ENCODE assay signal across 18 cellular contexts in the genomic region with DNA sequence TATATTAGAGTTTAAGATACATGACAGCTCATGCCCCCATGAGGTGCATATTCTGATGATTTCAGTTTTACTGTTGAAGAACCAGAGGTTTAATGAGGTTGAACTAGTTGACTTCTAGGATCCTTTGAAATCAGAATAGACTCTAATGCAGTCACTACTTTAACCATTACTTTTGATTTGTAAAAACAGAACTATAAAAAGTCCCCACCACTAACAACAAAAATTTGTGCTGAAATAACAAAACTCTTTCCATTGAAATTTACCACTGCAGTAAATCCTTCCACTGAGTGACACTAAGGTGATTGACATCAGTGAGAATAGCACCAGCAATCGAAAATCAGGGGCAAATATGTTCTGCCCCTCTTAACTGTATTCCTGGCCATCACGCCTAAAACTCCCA.
DNase-seq lines count a peak whose midpoint lies in the region; ATAC-seq lines count a peak whose summit lies in the region.
"Had no signal": no experiment of that assay in that cellular context is flagged by ENCODE, and none has a peak within 500 bp of the region (broad histone marks: within the 10 kb centered on the region; RNA-seq: fewer than 3 reads in every experiment).

No MANE protein-coding gene starts in this region.

- H4K91ac ChIP-seq in mesenchymal stem cell (ENCODE audit: low read length): no peak overlapping the region

- no peak overlapping the region for H4K8ac ChIP-seq in mesenchymal stem cell (ENCODE audit: low read length)

- H3K4ac ChIP-seq in mesenchymal stem cell (ENCODE audit: low read depth in 1 of 2, low read length in 2 of 2): no peak overlapping the region

- H2BK12ac ChIP-seq in mesenchymal stem cell (ENCODE audit: low read length in 2 of 2): no peak overlapping the region

- H3K4me3 ChIP-seq in mesenchymal stem cell (ENCODE audit: insufficient read depth in 1 of 2, low read depth in 1 of 2, low read length in 2 of 2): no peak overlapping the region
- H3K4me3 ChIP-seq: ascending aorta; BLaER1 treated with 17β-estradiol and CSF1 and Interleukin-3, amounts not matched to agents 10 nM and 100 nM; lung had no signal

- no peak overlapping the region for H3K27ac ChIP-seq in mesenchymal stem cell (ENCODE audit: low read length, poor library complexity, severe bottlenecking)
- H3K27ac ChIP-seq: ascending aorta, epithelial cell of prostate, HL-60, WERI-Rb-1 had no signal

- H2BK120ac ChIP-seq in mesenchymal stem cell (ENCODE audit: low read depth, low read length): no peak overlapping the region

- no peak overlapping the region for H3K23ac ChIP-seq in mesenchymal stem cell (ENCODE audit: low read length in 2 of 2)

- peak overlapping the region; percentile 9 for H3K4me3 Mint-ChIP-seq in activated T-helper 17 cell treated with anti-CD3 and anti-CD28 coated beads, Interleukin-2, amount 50 U/mL, for 72 hours

- H3K9me3 ChIP-seq in mesenchymal stem cell (ENCODE audit: control insufficient read depth, low read length): peaks cover 6% of the 10 kb centered on the region
- H3K9me3 ChIP-seq: ascending aorta had no signal

- peaks cover 8% of the 10 kb centered on the region for H3K27me3 Mint-ChIP-seq in activated T-helper 17 cell treated with anti-CD3 and anti-CD28 coated beads, Interleukin-2, amount 50 U/mL, for 72 hours

- no peaks in the 10 kb centered on the region for H3K79me1 ChIP-seq in mesenchymal stem cell (replicated peaks; ENCODE audit: low read length, poor library complexity, severe bottlenecking)

- H3K9me3 Mint-ChIP-seq in activated T-helper 17 cell treated with anti-CD3 and anti-CD28 coated beads, Interleukin-2, amount 50 U/mL, for 72 hours: no peaks in the 10 kb centered on the region

- H3K14ac ChIP-seq in mesenchymal stem cell (ENCODE audit: low read length in 2 of 2): no peak overlapping the region

- H2AFZ ChIP-seq in mesenchymal stem cell (ENCODE audit: low read depth, low read length): no peak overlapping the region

- H3K18ac ChIP-seq in mesenchymal stem cell (ENCODE audit: low read depth in 1 of 2, low read length in 2 of 2): no peak overlapping the region

- peak overlapping the region; percentile 85 for H3K27ac Mint-ChIP-seq in activated T-helper 17 cell treated with anti-CD3 and anti-CD28 coated beads, Interleukin-2, amount 50 U/mL, for 72 hours

- peak; percentile 30 for ATAC-seq in GM18499 (IDR thresholded peaks at IDR 0.05; ENCODE audit: insufficient read depth, unreplicated experiment)
- ATAC-seq in GM18907 (IDR thresholded peaks at IDR 0.05; ENCODE audit: unreplicated experiment): peak; percentile 62
- ATAC-seq in HG02759 (IDR thresholded peaks at IDR 0.05; ENCODE audit: unreplicated experiment): peak; percentile 65
- peak; percentile 86 for ATAC-seq in activated T-helper 17 cell treated with anti-CD3 and anti-CD28 coated beads, Interleukin-2, amount 50 U/mL, for 72 hours (replicated peaks)

- H3K4me1 Mint-ChIP-seq in activated T-helper 17 cell treated with anti-CD3 and anti-CD28 coated beads, Interleukin-2, amount 50 U/mL, for 72 hours: peaks cover 15% of the 10 kb centered on the region

- WGBS in mesenchymal stem cell: 60% methylated on average over 1 of the region's 2 CpGs

- H2AK5ac ChIP-seq in mesenchymal stem cell (ENCODE audit: low read length, severe bottlenecking): no peak overlapping the region

- DNase-seq in DMS114 treated with DMSO at 0.1 percent for 48 hours (lab: John Stamatoyannopoulos, UW; ENCODE audit: unreplicated experiment) (no peak), NK-92 (lab: John Stamatoyannopoulos, UW; ENCODE audit: unreplicated experiment) (no peak), mesenchymal stem cell (no peak)
- DNase-seq: DMS79 treated with DMSO at 0.1 percent for 48 hours, KG1, NCI-H1436, NCI-H510A, retina, WERI-Rb-1 had no signal

- H2BK5ac ChIP-seq in mesenchymal stem cell (ENCODE audit: low read depth, low read length, poor library complexity, severe bottlenecking): no peak overlapping the region

- H3K9ac ChIP-seq in mesenchymal stem cell (ENCODE audit: low read length): no peak overlapping the region
- H3K9ac ChIP-seq: BLaER1 treated with 17β-estradiol and CSF1 and Interleukin-3, amounts not matched to agents 10 nM and 100 nM had no signal

- no peak overlapping the region for H3K4me2 ChIP-seq in mesenchymal stem cell (ENCODE audit: low read length, poor library complexity, severe bottlenecking)

- no peaks in the 10 kb centered on the region for H3K36me3 ChIP-seq in mesenchymal stem cell (ENCODE audit: control insufficient read depth in 1 of 2, insufficient read depth in 2 of 2, low read depth in 1 of 2, low read length in 2 of 2)
- H3K36me3 ChIP-seq: ascending aorta; BLaER1 treated with 17β-estradiol and CSF1 and Interleukin-3, amounts not matched to agents 10 nM and 100 nM; WERI-Rb-1 had no signal

- H2BK15ac ChIP-seq in mesenchymal stem cell (ENCODE audit: low read depth, poor library complexity, severe bottlenecking): no peak overlapping the region

- H3K4me1 ChIP-seq in mesenchymal stem cell (ENCODE audit: control insufficient read depth, insufficient read depth, low read depth, low read length): no peaks in the 10 kb centered on the region
- H3K4me1 ChIP-seq: ascending aorta had no signal

- H3K36me3 Mint-ChIP-seq in activated T-helper 17 cell treated with anti-CD3 and anti-CD28 coated beads, Interleukin-2, amount 50 U/mL, for 72 hours (ENCODE audit: low read depth): no peaks in the 10 kb centered on the region

- H3K27me3 ChIP-seq in mesenchymal stem cell (ENCODE audit: control insufficient read depth in 1 of 2, insufficient read depth in 1 of 2, low read length in 2 of 2): peaks cover 23 to 25% of the 10 kb centered on the region in 2 experiments
- H3K27me3 ChIP-seq: ascending aorta; BLaER1 treated with 17β-estradiol and CSF1 and Interleukin-3, amounts not matched to agents 10 nM and 100 nM had no signal

Comparison
In these comparisons a context has a peak if more than half of its experiments do, and no peak if none do; other contexts are left out.
1. ATAC-seq: peak in every context shown above with its lines; median percentile 86 in activated T-helper 17 cell treated with anti-CD3 and anti-CD28 coated beads, Interleukin-2, amount 50 U/mL, for 72 hours; 65 in HG02759; 62 in GM18907; 30 in GM18499.